Comparison of ENCODE assay signal across 21 cellular contexts in genomic region chr22:21916309-21916918, GRCh38.
"Had no signal": no experiment of that assay in that cellular context is flagged by ENCODE, and none has a peak within 500 bp of the region (broad histone marks: within the 10 kb centered on the region; RNA-seq: fewer than 3 reads in every experiment).

No MANE protein-coding gene starts in this region.

- H3K36me3 Mint-ChIP-seq: activated CD8-positive, alpha-beta memory T cell treated with anti-CD3 and anti-CD28 coated beads, Interleukin-2, amount 10 ng/mL, durations not matched to agents 7 days and 5 days; activated naive CD8-positive, alpha-beta T cell treated with anti-CD3 and anti-CD28 coated beads, Interleukin-2, amount 10 ng/mL, durations not matched to agents 7 days and 5 days; naive B cell; stimulated activated effector memory CD8-positive, alpha-beta T cell treated with anti-CD3 and anti-CD28 coated beads, Interleukin-12 subunit alpha, Interleukin-12 subunit beta, amount 100 ng/mL, for 72 hours; type B pancreatic cell had no signal

- H3K4me1 Mint-ChIP-seq: activated CD4-positive, alpha-beta T cell treated with anti-CD3 and anti-CD28 coated beads for 36 hours; activated CD8-positive, alpha-beta memory T cell treated with anti-CD3 and anti-CD28 coated beads, Interleukin-2, amount 10 ng/mL, durations not matched to agents 7 days and 5 days; activated naive CD8-positive, alpha-beta T cell treated with anti-CD3 and anti-CD28 coated beads, Interleukin-2, amount 10 ng/mL, durations not matched to agents 7 days and 5 days; stimulated activated effector memory CD8-positive, alpha-beta T cell treated with anti-CD3 and anti-CD28 coated beads, Interleukin-12 subunit alpha, Interleukin-12 subunit beta, amount 100 ng/mL, for 72 hours had no signal

- H3K27me3 ChIP-seq: brain microvascular endothelial cell, spleen, vagina had no signal

- H3K4me1 ChIP-seq: vagina had no signal

- H3K9me3 ChIP-seq: spleen, vagina had no signal

- H3K27me3 Mint-ChIP-seq: activated CD4-positive, alpha-beta T cell treated with anti-CD3 and anti-CD28 coated beads for 36 hours; activated CD8-positive, alpha-beta memory T cell treated with anti-CD3 and anti-CD28 coated beads, Interleukin-2, amount 10 ng/mL, durations not matched to agents 7 days and 5 days; activated naive CD8-positive, alpha-beta T cell treated with anti-CD3 and anti-CD28 coated beads, Interleukin-2, amount 10 ng/mL, durations not matched to agents 7 days and 5 days; naive B cell; stimulated activated naive CD8-positive, alpha-beta T cell treated with anti-CD3 and anti-CD28 coated beads, Interleukin-15, Interleukin-2, amounts not matched to agents 100 ng/mL and 50 ng/mL, for 24 hours; type B pancreatic cell had no signal

- DNase-seq: activated CD4-positive, alpha-beta T cell treated with anti-CD3 and anti-CD28 coated beads for 36 hours; activated CD4-positive, CD25-positive, alpha-beta regulatory T cell; activated CD8-positive, alpha-beta memory T cell treated with anti-CD3 and anti-CD28 coated beads, Interleukin-2, amount 10 ng/mL, durations not matched to agents 7 days and 5 days; activated CD8-positive, alpha-beta T cell treated with anti-CD3 and anti-CD28 coated beads, Interleukin-2, amount 10 ng/mL, durations not matched to agents 7 days and 5 days; activated effector memory CD4-positive, alpha-beta T cell treated with anti-CD3 and anti-CD28 coated beads, Interleukin-2, amount 50 U/mL, for 16 hours; activated naive CD4-positive, alpha-beta T cell treated with anti-CD3 and anti-CD28 coated beads for 36 hours; activated naive CD8-positive, alpha-beta T cell treated with anti-CD3 and anti-CD28 coated beads, Interleukin-2, amount 10 ng/mL, durations not matched to agents 7 days and 5 days; activated T-cell treated with anti-CD3 and anti-CD28 coated beads for 4 hours; brain microvascular endothelial cell; effector CD4-positive, alpha-beta T cell; kidney glomerular epithelial cell; mammary epithelial cell; naive B cell; spleen; stimulated activated CD4-positive, alpha-beta T cell treated with anti-CD3 and anti-CD28 coated beads, Interleukin-2, amount 100 ng/mL, for 48 hours had no signal

- H3K4me3 ChIP-seq: spleen, vagina had no signal

- ATAC-seq: activated CD4-positive, alpha-beta T cell treated with anti-CD3 and anti-CD28 coated beads for 36 hours; activated CD8-positive, alpha-beta memory T cell treated with anti-CD3 and anti-CD28 coated beads, Interleukin-2, amount 10 ng/mL, durations not matched to agents 7 days and 5 days; activated CD8-positive, alpha-beta T cell treated with anti-CD3 and anti-CD28 coated beads, Interleukin-2, amount 10 ng/mL, durations not matched to agents 7 days and 5 days; stimulated activated effector memory CD8-positive, alpha-beta T cell treated with anti-CD3 and anti-CD28 coated beads, Interleukin-12 subunit alpha, Interleukin-12 subunit beta, amount 100 ng/mL, for 72 hours had no signal

- H3K36me3 ChIP-seq: brain microvascular endothelial cell, vagina had no signal

- H3K27ac Mint-ChIP-seq: activated CD4-positive, alpha-beta T cell treated with anti-CD3 and anti-CD28 coated beads for 36 hours; activated CD8-positive, alpha-beta memory T cell treated with anti-CD3 and anti-CD28 coated beads, Interleukin-2, amount 10 ng/mL, durations not matched to agents 7 days and 5 days; activated CD8-positive, alpha-beta T cell treated with anti-CD3 and anti-CD28 coated beads, Interleukin-2, amount 10 ng/mL, durations not matched to agents 7 days and 5 days; activated naive CD4-positive, alpha-beta T cell treated with anti-CD3 and anti-CD28 coated beads for 36 hours; activated naive CD8-positive, alpha-beta T cell treated with anti-CD3 and anti-CD28 coated beads, Interleukin-2, amount 10 ng/mL, durations not matched to agents 7 days and 5 days; activated T-helper 1 cell treated with anti-CD3 and anti-CD28 coated beads, Interleukin-12 subunit alpha, Interleukin-12 subunit beta, Interleukin-2, Interleukin-4 antibody, amounts not matched to agents 30 ng/mL and 10 ng/mL and 1 ng/mL, durations not matched to agents 14 hours and 24 hours and 36 hours; stimulated activated effector memory CD8-positive, alpha-beta T cell treated with anti-CD3 and anti-CD28 coated beads, Interleukin-12 subunit alpha, Interleukin-12 subunit beta, amount 100 ng/mL, for 72 hours; stimulated activated naive CD8-positive, alpha-beta T cell treated with anti-CD3 and anti-CD28 coated beads, Interleukin-15, Interleukin-2, amounts not matched to agents 100 ng/mL and 50 ng/mL, for 24 hours; type B pancreatic cell had no signal

- H3K4me3 Mint-ChIP-seq: activated CD4-positive, alpha-beta T cell treated with anti-CD3 and anti-CD28 coated beads for 36 hours; activated CD8-positive, alpha-beta memory T cell treated with anti-CD3 and anti-CD28 coated beads, Interleukin-2, amount 10 ng/mL, durations not matched to agents 7 days and 5 days; activated CD8-positive, alpha-beta T cell treated with anti-CD3 and anti-CD28 coated beads, Interleukin-2, amount 10 ng/mL, durations not matched to agents 7 days and 5 days; activated naive CD4-positive, alpha-beta T cell treated with anti-CD3 and anti-CD28 coated beads for 36 hours; activated naive CD8-positive, alpha-beta T cell treated with anti-CD3 and anti-CD28 coated beads, Interleukin-2, amount 10 ng/mL, durations not matched to agents 7 days and 5 days; activated T-helper 1 cell treated with anti-CD3 and anti-CD28 coated beads, Interleukin-12 subunit alpha, Interleukin-12 subunit beta, Interleukin-2, Interleukin-4 antibody, amounts not matched to agents 30 ng/mL and 10 ng/mL and 1 ng/mL, durations not matched to agents 14 hours and 24 hours and 36 hours; stimulated activated effector memory CD8-positive, alpha-beta T cell treated with anti-CD3 and anti-CD28 coated beads, Interleukin-12 subunit alpha, Interleukin-12 subunit beta, amount 100 ng/mL, for 72 hours; stimulated activated naive CD8-positive, alpha-beta T cell treated with anti-CD3 and anti-CD28 coated beads, Interleukin-15, Interleukin-2, amounts not matched to agents 100 ng/mL and 50 ng/mL, for 24 hours; type B pancreatic cell had no signal

- H3K27ac ChIP-seq: brain microvascular endothelial cell, epithelial cell of prostate, spleen, vagina had no signal

- H3K9me3 Mint-ChIP-seq: activated naive CD4-positive, alpha-beta T cell treated with anti-CD3 and anti-CD28 coated beads for 36 hours; activated naive CD8-positive, alpha-beta T cell treated with anti-CD3 and anti-CD28 coated beads, Interleukin-2, amount 10 ng/mL, durations not matched to agents 7 days and 5 days; activated T-helper 1 cell treated with anti-CD3 and anti-CD28 coated beads, Interleukin-12 subunit alpha, Interleukin-12 subunit beta, Interleukin-2, Interleukin-4 antibody, amounts not matched to agents 30 ng/mL and 10 ng/mL and 1 ng/mL, durations not matched to agents 14 hours and 24 hours and 36 hours; naive B cell; stimulated activated effector memory CD8-positive, alpha-beta T cell treated with anti-CD3 and anti-CD28 coated beads, Interleukin-12 subunit alpha, Interleukin-12 subunit beta, amount 100 ng/mL, for 72 hours; stimulated activated naive CD8-positive, alpha-beta T cell treated with anti-CD3 and anti-CD28 coated beads, Interleukin-15, Interleukin-2, amounts not matched to agents 100 ng/mL and 50 ng/mL, for 24 hours; type B pancreatic cell had no signal
